16 cellular contexts compared by ENCODE assay signal in genomic region chr9:111237447-111237846, GRCh38.
"Had no signal": no experiment of that assay in that cellular context is flagged by ENCODE, and none has a peak within 500 bp of the region (broad histone marks: within the 10 kb centered on the region; RNA-seq: fewer than 3 reads in every experiment).

No MANE protein-coding gene starts in this region.

- H3K9me3 ChIP-seq: colonic mucosa, heart left ventricle, sigmoid colon, testis, tibial nerve had no signal

- ATAC-seq: heart left ventricle; left lobe of liver; naive thymus-derived CD4-positive, alpha-beta T cell had no signal

- H3K36me3 ChIP-seq: colonic mucosa, heart left ventricle, sigmoid colon, tibial nerve had no signal

- H3K27me3 ChIP-seq: colonic mucosa, heart left ventricle, sigmoid colon, testis, tibial nerve had no signal

- H3K4me3 ChIP-seq: colonic mucosa, heart left ventricle, sigmoid colon, smooth muscle cell, testis, tibial nerve had no signal

- H3K27ac ChIP-seq: colonic mucosa, heart left ventricle, sigmoid colon, testis, tibial nerve had no signal

- H3K4me1 ChIP-seq: colonic mucosa, sigmoid colon, testis had no signal

- FAIRE-seq: islet of Langerhans had no signal

- DNase-seq: colonic mucosa; effector CD4-positive, alpha-beta T cell; foreskin melanocyte; heart left ventricle; hippocampal formation; kidney glomerular epithelial cell; mammary epithelial cell; naive thymus-derived CD4-positive, alpha-beta T cell; posterior cingulate gyrus; sigmoid colon; stimulated activated CD4-positive, alpha-beta T cell treated with anti-CD3 and anti-CD28 coated beads, Interleukin-2, amount 100 ng/mL, for 48 hours; testis had no signal
